In genomic region chr2:66573412-66573811, GRCh38 we compare ENCODE assay signal across 15 cellular contexts.
DNase-seq lines count a peak whose midpoint lies in the region; ATAC-seq and TF ChIP-seq lines count a peak whose summit lies in the region.
"Had no signal": no experiment of that assay in that cellular context is flagged by ENCODE, and none has a peak within 500 bp of the region (broad histone marks: within the 10 kb centered on the region; RNA-seq: fewer than 3 reads in every experiment).

No MANE protein-coding gene starts in this region.

- H3K36me3 ChIP-seq in ectodermal cell (ENCODE audit: control insufficient read depth, insufficient read depth, low read length) (no peaks in the 10 kb centered on the region), mesodermal cell (ENCODE audit: control insufficient read depth, insufficient read depth, low read length) (peaks cover 5% of the 10 kb centered on the region), vagina (peaks cover 0 to 26% of the 10 kb centered on the region in 2 donors)

- peaks cover 29% of the 10 kb centered on the region for H3K27me3 ChIP-seq in ectodermal cell (ENCODE audit: control insufficient read depth, insufficient read depth, low read length, poor library complexity, severe bottlenecking)
- H3K27me3 ChIP-seq in vagina: no peaks in the 10 kb centered on the region

- DNase-seq in NCI-H2227 (lab: John Stamatoyannopoulos, UW; ENCODE audit: unreplicated experiment): peak; percentile 52
- DNase-seq in NCI-H2227 treated with DMSO at 0.1 percent for 48 hours (lab: John Stamatoyannopoulos, UW): no peak
- no peak for DNase-seq in vagina (ENCODE audit: extremely low spot score in 2 of 2)
- DNase-seq in T-helper 2 cell: no peak
- DNase-seq: activated naive CD8-positive, alpha-beta T cell treated with anti-CD3 and anti-CD28 coated beads, Interleukin-2, amount 50 U/mL, for 24 hours; foreskin keratinocyte; NCI-H1930; PC-9 had no signal

- H3K4me3 ChIP-seq in ectodermal cell (ENCODE audit: insufficient read depth, low read depth, low read length) (no peak overlapping the region), mesodermal cell (ENCODE audit: extremely low read depth, insufficient read depth, low read length, poor library complexity, severe bottlenecking) (peak overlapping the region; percentile 23), vagina (no peak overlapping the region)
- H3K4me3 ChIP-seq: coronary artery, lung, PC-9 had no signal

- peaks cover 34% of the 10 kb centered on the region for H3K4me1 ChIP-seq in ectodermal cell (ENCODE audit: control insufficient read depth, insufficient read depth, low read length)
- H3K4me1 ChIP-seq in mesodermal cell (ENCODE audit: control insufficient read depth, insufficient read depth, low read length, poor library complexity, severe bottlenecking): peaks cover 26% of the 10 kb centered on the region
- H3K4me1 ChIP-seq in vagina: peaks cover 23% of the 10 kb centered on the region
- H3K4me1 ChIP-seq: foreskin keratinocyte had no signal

- no peaks in the 10 kb centered on the region for H3K9me3 ChIP-seq in ectodermal cell (ENCODE audit: control insufficient read depth, low read length)
- H3K9me3 ChIP-seq in mesodermal cell (ENCODE audit: control insufficient read depth, low read length): no peaks in the 10 kb centered on the region
- no peaks in the 10 kb centered on the region for H3K9me3 ChIP-seq in vagina

- TF ChIP-seq POLR2A in vagina (IDR thresholded peaks at IDR 0.05): no peak

- peak overlapping the region; percentile 79 for H3K27ac ChIP-seq in ectodermal cell (ENCODE audit: insufficient read depth, low read depth, low read length, poor library complexity, severe bottlenecking)
- peak overlapping the region; percentile 88 for H3K27ac ChIP-seq in mesodermal cell (ENCODE audit: low read depth, low read length, severe bottlenecking)
- H3K27ac ChIP-seq in vagina: peak overlapping the region; percentile 95
- H3K27ac ChIP-seq: coronary artery, foreskin keratinocyte, PC-9 had no signal

- 9 to 15% methylated on average over 6 of the region's 7 CpGs for WGBS in ectodermal cell, 2 experiments
- 30 to 60% methylated on average over 1 to 2 of the region's 7 CpGs for WGBS in mesodermal cell (ENCODE audit: insufficient coverage in 2 of 2), 2 experiments

- TF ChIP-seq CTCF in vagina (IDR thresholded peaks at IDR 0.05): no peak

- no peak for ATAC-seq in HG03342 (IDR thresholded peaks at IDR 0.05; ENCODE audit: unreplicated experiment)
- no peak for ATAC-seq in HG02970 (IDR thresholded peaks at IDR 0.05; ENCODE audit: low FRiP score, unreplicated experiment)
- ATAC-seq: activated naive CD8-positive, alpha-beta T cell treated with anti-CD3 and anti-CD28 coated beads, Interleukin-2, amount 50 U/mL, for 24 hours; foreskin keratinocyte; HCT116 had no signal

- intact Hi-C loops in vagina (cut with DNase I): no loop called here
